In the genomic region with DNA sequence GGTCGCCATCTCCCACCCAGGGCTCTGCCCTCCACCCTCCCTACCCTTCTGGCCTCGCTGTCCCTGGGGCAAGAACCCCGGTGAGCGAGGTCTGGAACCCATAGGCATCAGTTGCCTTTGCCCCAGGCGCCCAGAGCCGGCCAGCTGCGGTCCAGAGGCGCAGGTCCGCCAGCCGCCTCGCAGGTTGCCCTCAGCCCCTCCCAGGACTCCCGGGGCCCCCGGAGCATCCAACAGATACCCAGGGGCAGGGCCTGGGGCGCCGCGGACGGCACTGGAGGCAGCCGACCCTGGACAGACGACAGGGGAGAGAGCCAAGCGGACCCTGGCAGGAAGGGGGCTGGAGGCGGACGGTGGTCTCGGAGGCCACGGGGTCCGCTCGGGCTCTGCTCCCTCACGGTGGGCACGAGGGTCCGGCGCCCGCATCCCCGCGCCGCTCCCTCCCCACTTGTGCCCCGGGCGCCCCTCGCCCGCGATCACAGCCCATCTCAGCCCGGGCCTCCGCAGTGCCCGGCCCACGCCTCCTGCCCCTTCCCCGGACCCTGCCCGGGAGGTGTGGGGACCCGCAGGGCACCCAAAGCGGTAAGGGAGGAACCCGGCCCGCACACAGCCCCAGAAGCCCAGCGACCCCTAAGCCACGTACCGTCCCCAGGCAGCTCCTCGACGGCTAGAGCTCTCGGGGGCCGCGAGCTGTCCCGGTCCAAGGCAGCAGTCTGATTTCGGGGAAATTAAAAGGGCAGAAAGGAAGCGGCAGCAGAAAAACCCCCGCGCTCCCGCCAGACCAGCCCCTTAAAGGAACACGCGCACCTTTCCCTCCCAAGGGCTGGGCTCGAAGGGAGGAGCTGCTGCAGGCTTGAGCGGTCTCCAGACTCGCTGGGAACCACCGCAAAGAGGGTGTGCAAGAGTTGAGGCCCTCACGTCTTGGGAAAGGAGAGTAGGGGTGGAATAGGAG, we compare ENCODE assay signal across 2 cellular contexts.
TF ChIP-seq lines count a peak whose summit lies in the region.

A gene with protein sequence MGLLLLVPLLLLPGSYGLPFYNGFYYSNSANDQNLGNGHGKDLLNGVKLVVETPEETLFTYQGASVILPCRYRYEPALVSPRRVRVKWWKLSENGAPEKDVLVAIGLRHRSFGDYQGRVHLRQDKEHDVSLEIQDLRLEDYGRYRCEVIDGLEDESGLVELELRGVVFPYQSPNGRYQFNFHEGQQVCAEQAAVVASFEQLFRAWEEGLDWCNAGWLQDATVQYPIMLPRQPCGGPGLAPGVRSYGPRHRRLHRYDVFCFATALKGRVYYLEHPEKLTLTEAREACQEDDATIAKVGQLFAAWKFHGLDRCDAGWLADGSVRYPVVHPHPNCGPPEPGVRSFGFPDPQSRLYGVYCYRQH (minus strand): TSS at position 726 of the 949 bp plus-strand sequence. CDS start 8,246 bp downstream, outside the sequence.

TF ChIP-seq in Ishikawa, 13 proteins besides CTCF, POLR2A, EP300 and RAD21:
- TF ChIP-seq NFIC (IDR thresholded peaks at IDR 0.05) (no peak), TAF1 (IDR thresholded peaks at IDR 0.05; ENCODE audit: low read depth) (0 out of 2 replicates have a peak, but pooled peaks have one; percentile 20), TEAD4 (IDR thresholded peaks at IDR 0.05) (no peak), CEBPB (IDR thresholded peaks at IDR 0.05) (no peak), ZBTB7A (IDR thresholded peaks at IDR 0.05; ENCODE audit: low read depth) (peak; percentile 95), FOXM1 (IDR thresholded peaks at IDR 0.05; ENCODE audit: borderline replicate concordance, low read depth) (0 out of 2 replicates have a peak, but pooled peaks have one; percentile 25)
- TF ChIP-seq, protein P1, sequence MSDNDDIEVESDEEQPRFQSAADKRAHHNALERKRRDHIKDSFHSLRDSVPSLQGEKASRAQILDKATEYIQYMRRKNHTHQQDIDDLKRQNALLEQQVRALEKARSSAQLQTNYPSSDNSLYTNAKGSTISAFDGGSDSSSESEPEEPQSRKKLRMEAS (IDR thresholded peaks at IDR 0.05), result peak; percentile 77

TF ChIP-seq in endothelial cell of umbilical vein, 7 proteins besides CTCF, POLR2A, EP300 and RAD21:
- TF ChIP-seq EZH2 (IDR thresholded peaks at IDR 0.05; ENCODE audit: borderline replicate concordance, low read depth, low read length, severe bottlenecking), result no peak
- no peak for TF ChIP-seq MYC (IDR thresholded peaks at IDR 0.05; ENCODE audit: low read depth, low read length)
- no peak for TF ChIP-seq GATA2 (IDR thresholded peaks at IDR 0.05; ENCODE audit: insufficient read depth, insufficient read length, low read depth, low read length)
- TF ChIP-seq, protein P1 (IDR thresholded peaks at IDR 0.05; ENCODE audit: insufficient read depth, insufficient read length), result no peak
- no peak for TF ChIP-seq FOS (IDR thresholded peaks at IDR 0.05; ENCODE audit: borderline replicate concordance, insufficient read depth, low read length)
- TF ChIP-seq JUN (IDR thresholded peaks at IDR 0.05; ENCODE audit: borderline replicate concordance, insufficient read depth, insufficient read length, low read depth), result no peak
- no peak for TF ChIP-seq POLR2AphosphoS5 (IDR thresholded peaks at IDR 0.05; ENCODE audit: insufficient read depth, low read depth, low read length)
